ENCODE assay signal across 1 cellular context in genomic region chr17:83085526-83086196, GRCh38.
TF ChIP-seq lines count a peak whose summit lies in the region.

No MANE protein-coding gene starts in this region.

TF ChIP-seq in GM23338, 12 proteins besides CTCF, POLR2A, EP300 and RAD21 (continued from another document):
- TF ChIP-seq, protein P1, sequence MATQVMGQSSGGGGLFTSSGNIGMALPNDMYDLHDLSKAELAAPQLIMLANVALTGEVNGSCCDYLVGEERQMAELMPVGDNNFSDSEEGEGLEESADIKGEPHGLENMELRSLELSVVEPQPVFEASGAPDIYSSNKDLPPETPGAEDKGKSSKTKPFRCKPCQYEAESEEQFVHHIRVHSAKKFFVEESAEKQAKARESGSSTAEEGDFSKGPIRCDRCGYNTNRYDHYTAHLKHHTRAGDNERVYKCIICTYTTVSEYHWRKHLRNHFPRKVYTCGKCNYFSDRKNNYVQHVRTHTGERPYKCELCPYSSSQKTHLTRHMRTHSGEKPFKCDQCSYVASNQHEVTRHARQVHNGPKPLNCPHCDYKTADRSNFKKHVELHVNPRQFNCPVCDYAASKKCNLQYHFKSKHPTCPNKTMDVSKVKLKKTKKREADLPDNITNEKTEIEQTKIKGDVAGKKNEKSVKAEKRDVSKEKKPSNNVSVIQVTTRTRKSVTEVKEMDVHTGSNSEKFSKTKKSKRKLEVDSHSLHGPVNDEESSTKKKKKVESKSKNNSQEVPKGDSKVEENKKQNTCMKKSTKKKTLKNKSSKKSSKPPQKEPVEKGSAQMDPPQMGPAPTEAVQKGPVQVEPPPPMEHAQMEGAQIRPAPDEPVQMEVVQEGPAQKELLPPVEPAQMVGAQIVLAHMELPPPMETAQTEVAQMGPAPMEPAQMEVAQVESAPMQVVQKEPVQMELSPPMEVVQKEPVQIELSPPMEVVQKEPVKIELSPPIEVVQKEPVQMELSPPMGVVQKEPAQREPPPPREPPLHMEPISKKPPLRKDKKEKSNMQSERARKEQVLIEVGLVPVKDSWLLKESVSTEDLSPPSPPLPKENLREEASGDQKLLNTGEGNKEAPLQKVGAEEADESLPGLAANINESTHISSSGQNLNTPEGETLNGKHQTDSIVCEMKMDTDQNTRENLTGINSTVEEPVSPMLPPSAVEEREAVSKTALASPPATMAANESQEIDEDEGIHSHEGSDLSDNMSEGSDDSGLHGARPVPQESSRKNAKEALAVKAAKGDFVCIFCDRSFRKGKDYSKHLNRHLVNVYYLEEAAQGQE (IDR thresholded peaks at IDR 0.05; ENCODE audit: unreplicated experiment), result no peak
- TF ChIP-seq ZNF114 (CRISPR knock-in tag; IDR thresholded peaks at IDR 0.05) (no peak), CREB1 (CRISPR knock-in tag; IDR thresholded peaks at IDR 0.05; ENCODE audit: low read depth) (no peak), ZNF331 (CRISPR knock-in tag; IDR thresholded peaks at IDR 0.05; ENCODE audit: low read depth) (no peak), POLR2AphosphoS5 (IDR thresholded peaks at IDR 0.05; ENCODE audit: low read depth) (no peak), JUNB (IDR thresholded peaks at IDR 0.05; ENCODE audit: unreplicated experiment) (no peak), EZH2phosphoT487 (IDR thresholded peaks at IDR 0.05; ENCODE audit: unreplicated experiment) (no peak)
- TF ChIP-seq, protein P2, sequence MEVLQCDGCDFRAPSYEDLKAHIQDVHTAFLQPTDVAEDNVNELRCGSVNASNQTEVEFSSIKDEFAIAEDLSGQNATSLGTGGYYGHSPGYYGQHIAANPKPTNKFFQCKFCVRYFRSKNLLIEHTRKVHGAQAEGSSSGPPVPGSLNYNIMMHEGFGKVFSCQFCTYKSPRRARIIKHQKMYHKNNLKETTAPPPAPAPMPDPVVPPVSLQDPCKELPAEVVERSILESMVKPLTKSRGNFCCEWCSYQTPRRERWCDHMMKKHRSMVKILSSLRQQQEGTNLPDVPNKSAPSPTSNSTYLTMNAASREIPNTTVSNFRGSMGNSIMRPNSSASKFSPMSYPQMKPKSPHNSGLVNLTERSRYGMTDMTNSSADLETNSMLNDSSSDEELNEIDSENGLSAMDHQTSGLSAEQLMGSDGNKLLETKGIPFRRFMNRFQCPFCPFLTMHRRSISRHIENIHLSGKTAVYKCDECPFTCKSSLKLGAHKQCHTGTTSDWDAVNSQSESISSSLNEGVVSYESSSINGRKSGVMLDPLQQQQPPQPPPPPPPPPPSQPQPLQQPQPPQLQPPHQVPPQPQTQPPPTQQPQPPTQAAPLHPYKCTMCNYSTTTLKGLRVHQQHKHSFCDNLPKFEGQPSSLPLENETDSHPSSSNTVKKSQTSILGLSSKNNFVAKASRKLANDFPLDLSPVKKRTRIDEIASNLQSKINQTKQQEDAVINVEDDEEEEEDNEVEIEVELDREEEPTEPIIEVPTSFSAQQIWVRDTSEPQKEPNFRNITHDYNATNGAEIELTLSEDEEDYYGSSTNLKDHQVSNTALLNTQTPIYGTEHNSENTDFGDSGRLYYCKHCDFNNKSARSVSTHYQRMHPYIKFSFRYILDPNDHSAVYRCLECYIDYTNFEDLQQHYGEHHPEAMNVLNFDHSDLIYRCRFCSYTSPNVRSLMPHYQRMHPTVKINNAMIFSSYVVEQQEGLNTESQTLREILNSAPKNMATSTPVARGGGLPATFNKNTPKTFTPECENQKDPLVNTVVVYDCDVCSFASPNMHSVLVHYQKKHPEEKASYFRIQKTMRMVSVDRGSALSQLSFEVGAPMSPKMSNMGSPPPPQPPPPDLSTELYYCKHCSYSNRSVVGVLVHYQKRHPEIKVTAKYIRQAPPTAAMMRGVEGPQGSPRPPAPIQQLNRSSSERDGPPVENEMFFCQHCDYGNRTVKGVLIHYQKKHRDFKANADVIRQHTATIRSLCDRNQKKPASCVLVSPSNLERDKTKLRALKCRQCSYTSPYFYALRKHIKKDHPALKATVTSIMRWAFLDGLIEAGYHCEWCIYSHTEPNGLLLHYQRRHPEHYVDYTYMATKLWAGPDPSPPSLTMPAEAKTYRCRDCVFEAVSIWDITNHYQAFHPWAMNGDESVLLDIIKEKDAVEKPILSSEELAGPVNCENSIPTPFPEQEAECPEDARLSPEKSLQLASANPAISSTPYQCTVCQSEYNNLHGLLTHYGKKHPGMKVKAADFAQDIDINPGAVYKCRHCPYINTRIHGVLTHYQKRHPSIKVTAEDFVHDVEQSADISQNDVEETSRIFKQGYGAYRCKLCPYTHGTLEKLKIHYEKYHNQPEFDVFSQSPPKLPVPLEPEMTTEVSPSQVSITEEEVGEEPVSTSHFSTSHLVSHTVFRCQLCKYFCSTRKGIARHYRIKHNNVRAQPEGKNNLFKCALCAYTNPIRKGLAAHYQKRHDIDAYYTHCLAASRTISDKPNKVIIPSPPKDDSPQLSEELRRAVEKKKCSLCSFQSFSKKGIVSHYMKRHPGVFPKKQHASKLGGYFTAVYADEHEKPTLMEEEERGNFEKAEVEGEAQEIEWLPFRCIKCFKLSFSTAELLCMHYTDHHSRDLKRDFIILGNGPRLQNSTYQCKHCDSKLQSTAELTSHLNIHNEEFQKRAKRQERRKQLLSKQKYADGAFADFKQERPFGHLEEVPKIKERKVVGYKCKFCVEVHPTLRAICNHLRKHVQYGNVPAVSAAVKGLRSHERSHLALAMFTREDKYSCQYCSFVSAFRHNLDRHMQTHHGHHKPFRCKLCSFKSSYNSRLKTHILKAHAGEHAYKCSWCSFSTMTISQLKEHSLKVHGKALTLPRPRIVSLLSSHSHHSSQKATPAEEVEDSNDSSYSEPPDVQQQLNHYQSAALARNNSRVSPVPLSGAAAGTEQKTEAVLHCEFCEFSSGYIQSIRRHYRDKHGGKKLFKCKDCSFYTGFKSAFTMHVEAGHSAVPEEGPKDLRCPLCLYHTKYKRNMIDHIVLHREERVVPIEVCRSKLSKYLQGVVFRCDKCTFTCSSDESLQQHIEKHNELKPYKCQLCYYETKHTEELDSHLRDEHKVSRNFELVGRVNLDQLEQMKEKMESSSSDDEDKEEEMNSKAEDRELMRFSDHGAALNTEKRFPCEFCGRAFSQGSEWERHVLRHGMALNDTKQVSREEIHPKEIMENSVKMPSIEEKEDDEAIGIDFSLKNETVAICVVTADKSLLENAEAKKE (CRISPR knock-in tag; IDR thresholded peaks at IDR 0.05), result no peak
